3 cellular contexts compared by ENCODE assay signal in the genomic region with DNA sequence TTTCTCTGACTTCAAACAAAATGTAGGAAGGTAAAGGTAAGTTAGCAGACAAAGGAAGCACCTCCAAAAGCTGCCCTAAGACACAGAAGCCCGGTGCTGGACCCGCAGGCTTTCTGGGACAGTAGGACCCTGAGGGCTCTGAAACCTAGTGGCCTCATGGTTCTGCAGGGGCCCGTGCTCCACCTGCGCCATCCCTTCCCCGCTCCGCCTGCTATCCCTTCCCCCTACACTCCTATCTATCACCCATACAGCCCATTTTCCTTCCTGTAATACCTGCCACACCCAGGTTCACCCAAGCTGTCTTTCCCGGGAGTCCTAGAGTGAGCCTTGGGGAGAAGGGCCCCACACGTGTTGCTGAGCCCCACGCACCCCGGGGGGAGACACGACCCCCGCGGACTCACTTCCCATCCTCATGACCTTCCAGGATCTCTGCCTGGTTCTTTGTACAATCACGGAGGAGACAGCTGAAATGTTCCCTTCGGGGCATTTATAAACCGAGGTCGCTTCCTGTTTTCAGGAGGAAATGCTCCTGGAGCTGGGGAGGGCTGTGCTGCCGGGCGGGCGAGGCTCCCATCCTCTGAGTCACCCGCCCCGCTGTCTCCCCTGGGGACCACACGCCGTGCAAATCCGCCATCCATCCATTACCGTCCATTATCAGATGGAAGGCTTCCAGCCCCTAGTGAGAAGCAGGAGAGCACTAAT.
TF ChIP-seq lines count a peak whose summit lies in the region.

No MANE protein-coding gene starts in this region.

TF ChIP-seq in IMR-90, 13 proteins besides CTCF, POLR2A, EP300 and RAD21:
- no peak for TF ChIP-seq ELK1 (IDR thresholded peaks at IDR 0.05; ENCODE audit: borderline replicate concordance, low read depth, low read length)
- TF ChIP-seq MXI1 (IDR thresholded peaks at IDR 0.05; ENCODE audit: borderline replicate concordance, low read depth, low read length): no peak
- TF ChIP-seq RFX5 (IDR thresholded peaks at IDR 0.05; ENCODE audit: low read depth, low read length): no peak

TF ChIP-seq in SK-N-SH, 30 proteins besides CTCF, POLR2A, EP300 and RAD21 (continues in another document):
- TF ChIP-seq TEAD4 (IDR thresholded peaks at IDR 0.05; ENCODE audit: borderline replicate concordance, insufficient read depth) (peak; percentile 89), IRF3 (IDR thresholded peaks at IDR 0.05; ENCODE audit: low read depth, low read length) (no peak), MEF2A (IDR thresholded peaks at IDR 0.05; ENCODE audit: borderline replicate concordance, low read depth) (peak; percentile 61; the same call in 1 of the 2 replicates), ZBTB33 (IDR thresholded peaks at IDR 0.05; ENCODE audit: borderline replicate concordance, low read depth) (no peak; the same call in 1 of the 2 replicates), TCF12 (IDR thresholded peaks at IDR 0.05) (peak; percentile 85), JUND (IDR thresholded peaks at IDR 0.05) (peak; percentile 89), SIN3A (IDR thresholded peaks at IDR 0.05; ENCODE audit: borderline replicate concordance, low read depth, low read length) (no peak), EZH2phosphoT487 (IDR thresholded peaks at IDR 0.05; ENCODE audit: borderline replicate concordance, low read depth) (no peak), CHD2 (IDR thresholded peaks at IDR 0.05; ENCODE audit: low read length, partially characterized antibody) (no peak), FOXJ3 (CRISPR knock-in tag; IDR thresholded peaks at IDR 0.05) (no peak), POLR2AphosphoS5 (IDR thresholded peaks at IDR 0.05; ENCODE audit: low read depth, low read length) (no peak; the same call in 1 of the 2 replicates), GABPA (IDR thresholded peaks at IDR 0.05; ENCODE audit: low read depth) (peak; percentile 67), YY1 (IDR thresholded peaks at IDR 0.05; ENCODE audit: low read depth) (no peak), FOXM1 (IDR thresholded peaks at IDR 0.05; ENCODE audit: low read depth) (peak; percentile 69; the same call in 1 of the 2 replicates), ELF1 (IDR thresholded peaks at IDR 0.05) (peak; percentile 64), NFIC (IDR thresholded peaks at IDR 0.05; ENCODE audit: borderline replicate concordance) (peak; percentile 75; the same call in 1 of the 2 replicates), RFX5 (IDR thresholded peaks at IDR 0.05; ENCODE audit: low read length) (no peak)
- TF ChIP-seq, protein P1, sequence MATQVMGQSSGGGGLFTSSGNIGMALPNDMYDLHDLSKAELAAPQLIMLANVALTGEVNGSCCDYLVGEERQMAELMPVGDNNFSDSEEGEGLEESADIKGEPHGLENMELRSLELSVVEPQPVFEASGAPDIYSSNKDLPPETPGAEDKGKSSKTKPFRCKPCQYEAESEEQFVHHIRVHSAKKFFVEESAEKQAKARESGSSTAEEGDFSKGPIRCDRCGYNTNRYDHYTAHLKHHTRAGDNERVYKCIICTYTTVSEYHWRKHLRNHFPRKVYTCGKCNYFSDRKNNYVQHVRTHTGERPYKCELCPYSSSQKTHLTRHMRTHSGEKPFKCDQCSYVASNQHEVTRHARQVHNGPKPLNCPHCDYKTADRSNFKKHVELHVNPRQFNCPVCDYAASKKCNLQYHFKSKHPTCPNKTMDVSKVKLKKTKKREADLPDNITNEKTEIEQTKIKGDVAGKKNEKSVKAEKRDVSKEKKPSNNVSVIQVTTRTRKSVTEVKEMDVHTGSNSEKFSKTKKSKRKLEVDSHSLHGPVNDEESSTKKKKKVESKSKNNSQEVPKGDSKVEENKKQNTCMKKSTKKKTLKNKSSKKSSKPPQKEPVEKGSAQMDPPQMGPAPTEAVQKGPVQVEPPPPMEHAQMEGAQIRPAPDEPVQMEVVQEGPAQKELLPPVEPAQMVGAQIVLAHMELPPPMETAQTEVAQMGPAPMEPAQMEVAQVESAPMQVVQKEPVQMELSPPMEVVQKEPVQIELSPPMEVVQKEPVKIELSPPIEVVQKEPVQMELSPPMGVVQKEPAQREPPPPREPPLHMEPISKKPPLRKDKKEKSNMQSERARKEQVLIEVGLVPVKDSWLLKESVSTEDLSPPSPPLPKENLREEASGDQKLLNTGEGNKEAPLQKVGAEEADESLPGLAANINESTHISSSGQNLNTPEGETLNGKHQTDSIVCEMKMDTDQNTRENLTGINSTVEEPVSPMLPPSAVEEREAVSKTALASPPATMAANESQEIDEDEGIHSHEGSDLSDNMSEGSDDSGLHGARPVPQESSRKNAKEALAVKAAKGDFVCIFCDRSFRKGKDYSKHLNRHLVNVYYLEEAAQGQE (IDR thresholded peaks at IDR 0.05; ENCODE audit: low read depth, low read length): 0 out of 2 replicates have a peak, but pooled peaks have one; percentile 40
- TF ChIP-seq, protein P2, sequence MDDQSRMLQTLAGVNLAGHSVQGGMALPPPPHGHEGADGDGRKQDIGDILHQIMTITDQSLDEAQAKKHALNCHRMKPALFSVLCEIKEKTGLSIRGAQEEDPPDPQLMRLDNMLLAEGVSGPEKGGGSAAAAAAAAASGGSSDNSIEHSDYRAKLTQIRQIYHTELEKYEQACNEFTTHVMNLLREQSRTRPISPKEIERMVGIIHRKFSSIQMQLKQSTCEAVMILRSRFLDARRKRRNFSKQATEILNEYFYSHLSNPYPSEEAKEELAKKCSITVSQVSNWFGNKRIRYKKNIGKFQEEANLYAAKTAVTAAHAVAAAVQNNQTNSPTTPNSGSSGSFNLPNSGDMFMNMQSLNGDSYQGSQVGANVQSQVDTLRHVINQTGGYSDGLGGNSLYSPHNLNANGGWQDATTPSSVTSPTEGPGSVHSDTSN (IDR thresholded peaks at IDR 0.05): peak; percentile 86

TF ChIP-seq in GM12891, 5 proteins besides CTCF, POLR2A, EP300 and RAD21:
- no peak for TF ChIP-seq TAF1 (IDR thresholded peaks at IDR 0.05; ENCODE audit: low read depth, low read length)
- TF ChIP-seq POU2F2 (IDR thresholded peaks at IDR 0.05; ENCODE audit: low read depth, low read length): no peak
- no peak for TF ChIP-seq SPI1 (IDR thresholded peaks at IDR 0.05; ENCODE audit: low read depth, low read length)
- TF ChIP-seq POLR2AphosphoS5 (IDR thresholded peaks at IDR 0.05; ENCODE audit: low read depth, low read length): no peak
- TF ChIP-seq PAX5 (IDR thresholded peaks at IDR 0.05; ENCODE audit: insufficient read depth, low read length, severe bottlenecking): no peak
